In the genomic region with DNA sequence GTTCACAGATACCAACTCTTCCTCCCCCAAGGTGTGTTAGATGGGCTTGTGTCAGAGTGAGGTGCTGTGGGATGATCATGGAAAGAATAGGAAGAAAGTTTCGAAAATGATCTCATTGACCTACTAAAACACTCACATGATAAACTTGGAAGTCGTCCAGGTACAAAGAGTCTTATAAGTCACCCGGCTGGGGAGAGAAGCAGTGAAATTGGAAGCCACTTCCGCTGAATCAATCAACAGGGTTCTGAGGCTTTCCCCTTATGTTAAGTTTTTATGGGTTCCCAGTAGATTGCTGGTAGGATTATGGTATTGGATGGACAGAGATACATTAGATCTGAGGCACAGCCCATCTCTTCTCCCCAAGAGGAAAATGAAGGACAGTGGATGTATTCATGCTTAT, we compare ENCODE assay signal across 17 cellular contexts.
A peak's percentile ranks its signal among the peaks of the same experiment; 100 is the strongest.
DNase-seq lines count a peak whose midpoint lies in the region; ATAC-seq and TF ChIP-seq lines count a peak whose summit lies in the region.
"Had no signal": no experiment of that assay in that cellular context is flagged by ENCODE, and none has a peak within 500 bp of the region (broad histone marks: within the 10 kb centered on the region; RNA-seq: fewer than 3 reads in every experiment).

No MANE protein-coding gene starts in this region.

- ATAC-seq in HG02885 (IDR thresholded peaks at IDR 0.05; ENCODE audit: poor library complexity, unreplicated experiment) = no peak
- no peak for ATAC-seq in HG03469 (IDR thresholded peaks at IDR 0.05; ENCODE audit: unreplicated experiment)
- no peak for ATAC-seq in stimulated activated naive CD8-positive, alpha-beta T cell treated with anti-CD3 and anti-CD28 coated beads, Interleukin-15, amount 100 ng/mL, for 72 hours
- ATAC-seq: activated T-cell treated with anti-CD3 and anti-CD28 coated beads, Interleukin-2, amount 50 U/mL, for 4 hours; upper lobe of right lung had no signal

- no peak overlapping the region for H3K27ac Mint-ChIP-seq in stimulated activated naive CD8-positive, alpha-beta T cell treated with anti-CD3 and anti-CD28 coated beads, Interleukin-15, amount 100 ng/mL, for 72 hours
- H3K27ac Mint-ChIP-seq: activated naive CD8-positive, alpha-beta T cell treated with anti-CD3 and anti-CD28 coated beads, Interleukin-2, amount 10 ng/mL, durations not matched to agents 7 days and 5 days; memory B cell had no signal

- DNase-seq in AG09309 (ENCODE audit: low read depth) = peak; percentile 45
- DNase-seq in LNCaP clone FGC (ENCODE audit: low read depth) = peak; percentile 30
- peak; percentile 24 for DNase-seq in astrocyte of the cerebellum (ENCODE audit: low read depth)
- peak; percentile 30 for DNase-seq in glomerular visceral epithelial cell (ENCODE audit: extremely low spot score)
- no peak for DNase-seq in NCI-H524 treated with DMSO at 0.1 percent for 48 hours (lab: John Stamatoyannopoulos, UW)
- no peak for DNase-seq in stimulated activated naive CD8-positive, alpha-beta T cell treated with anti-CD3 and anti-CD28 coated beads, Interleukin-15, amount 100 ng/mL, for 72 hours
- DNase-seq: activated naive CD8-positive, alpha-beta T cell treated with anti-CD3 and anti-CD28 coated beads, Interleukin-2, amount 10 ng/mL, durations not matched to agents 7 days and 5 days; activated T-cell treated with anti-CD3 and anti-CD28 coated beads, Interleukin-2, amount 50 U/mL, for 4 hours; esophagus squamous epithelium; NCI-H2081; stimulated activated CD4-positive, alpha-beta T cell treated with anti-CD3 and anti-CD28 coated beads, Interleukin-4, amount 100 ng/mL, for 1 hour; upper lobe of right lung had no signal

- peaks cover 19% of the 10 kb centered on the region for H3K27me3 Mint-ChIP-seq in stimulated activated naive CD8-positive, alpha-beta T cell treated with anti-CD3 and anti-CD28 coated beads, Interleukin-15, amount 100 ng/mL, for 72 hours
- H3K27me3 Mint-ChIP-seq: activated naive CD8-positive, alpha-beta T cell treated with anti-CD3 and anti-CD28 coated beads, Interleukin-2, amount 10 ng/mL, durations not matched to agents 7 days and 5 days had no signal

- no peaks in the 10 kb centered on the region for H3K4me1 Mint-ChIP-seq in stimulated activated naive CD8-positive, alpha-beta T cell treated with anti-CD3 and anti-CD28 coated beads, Interleukin-15, amount 100 ng/mL, for 72 hours
- H3K4me1 Mint-ChIP-seq: activated naive CD8-positive, alpha-beta T cell treated with anti-CD3 and anti-CD28 coated beads, Interleukin-2, amount 10 ng/mL, durations not matched to agents 7 days and 5 days; memory B cell had no signal

- TF ChIP-seq CTCF in AG09309 (IDR thresholded peaks at IDR 0.05; ENCODE audit: control insufficient read depth, insufficient read depth, low read depth, low read length, missing control alignments) = no peak
- TF ChIP-seq CTCF in LNCaP clone FGC (IDR thresholded peaks at IDR 0.05; ENCODE audit: control insufficient read depth, extremely low read depth, insufficient read depth) = no peak
- no peak for TF ChIP-seq CTCF in astrocyte of the cerebellum (IDR thresholded peaks at IDR 0.05; ENCODE audit: low read depth, low read length, missing control alignments)

- no peak overlapping the region for H3K4me3 ChIP-seq in AG09309 (ENCODE audit: control insufficient read depth, low read depth, low read length)
- H3K4me3 ChIP-seq in LNCaP clone FGC (ENCODE audit: low read depth, low read length) = no peak overlapping the region
- H3K4me3 ChIP-seq in astrocyte of the cerebellum (ENCODE audit: low read depth, low read length) = no peak overlapping the region
- H3K4me3 ChIP-seq: esophagus squamous epithelium, neural progenitor cell, right atrium auricular region, upper lobe of right lung had no signal

- in situ Hi-C loops in astrocyte of the cerebellum (cut with HindIII; ENCODE audit: low sequenced_read_pairs) = no loop called here

- peaks cover 0 to 5% of the 10 kb centered on the region in 2 donors for H3K9me3 Mint-ChIP-seq in stimulated activated naive CD8-positive, alpha-beta T cell treated with anti-CD3 and anti-CD28 coated beads, Interleukin-15, amount 100 ng/mL, for 72 hours

- no peak overlapping the region for H3K4me3 Mint-ChIP-seq in stimulated activated naive CD8-positive, alpha-beta T cell treated with anti-CD3 and anti-CD28 coated beads, Interleukin-15, amount 100 ng/mL, for 72 hours
- H3K4me3 Mint-ChIP-seq: activated naive CD8-positive, alpha-beta T cell treated with anti-CD3 and anti-CD28 coated beads, Interleukin-2, amount 10 ng/mL, durations not matched to agents 7 days and 5 days; activated T-cell treated with anti-CD3 and anti-CD28 coated beads, Interleukin-2, amount 50 U/mL, for 4 hours; memory B cell; neural progenitor cell had no signal

Comparison
In these comparisons a context has a peak if more than half of its experiments do, and no peak if none do; other contexts are left out.
1. DNase-seq: peak in AG09309 (single experiment), LNCaP clone FGC (single experiment), astrocyte of the cerebellum (single experiment) and glomerular visceral epithelial cell (single experiment); none in NCI-H524 treated with DMSO at 0.1 percent for 48 hours (single experiment) and stimulated activated naive CD8-positive, alpha-beta T cell treated with anti-CD3 and anti-CD28 coated beads, Interleukin-15, amount 100 ng/mL, for 72 hours (0 of 2).